In the genomic region with DNA sequence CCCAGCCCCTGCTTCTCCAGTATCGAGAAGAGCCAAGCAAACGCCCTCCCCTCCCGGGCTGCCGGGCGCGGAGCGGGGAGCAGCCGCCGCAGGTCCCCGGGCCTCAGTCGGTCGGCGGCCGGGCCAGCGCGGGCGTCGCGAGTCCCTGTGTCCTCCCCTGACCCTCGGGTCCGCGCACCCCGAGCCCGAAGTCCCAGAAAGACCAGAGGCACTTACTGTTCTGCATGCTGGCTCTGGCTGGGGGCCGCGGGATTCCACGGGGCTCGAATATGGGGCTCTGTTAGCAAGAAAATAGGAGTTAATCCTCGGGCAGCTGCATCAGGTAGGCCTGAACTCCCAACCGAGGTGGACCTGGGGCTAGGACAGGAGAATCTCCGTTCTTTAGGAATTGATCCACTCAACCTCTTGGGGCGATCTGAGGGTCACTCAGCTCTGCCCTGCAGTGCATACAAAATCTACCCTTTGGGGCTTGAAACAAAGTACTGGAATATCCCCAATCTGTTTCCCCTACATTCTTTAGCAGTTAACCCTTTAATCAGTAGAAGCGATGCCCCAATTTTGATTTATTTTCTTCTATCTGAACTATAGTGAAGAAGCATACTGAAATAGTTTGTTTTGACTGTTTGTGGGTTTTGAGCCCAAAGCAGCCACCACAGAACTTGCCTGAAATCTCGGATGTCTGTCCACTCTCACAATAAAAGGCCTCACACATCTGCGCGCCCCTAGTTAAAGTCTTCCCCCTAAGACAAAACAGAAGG, we compare ENCODE assay signal across 21 cellular contexts. TPM values are rescaled to one million over a fixed set of nuclear protein-coding genes. Genes with fewer than 3 reads are reported as not detected.
DNase-seq lines count a peak whose midpoint lies in the region; ATAC-seq and TF ChIP-seq lines count a peak whose summit lies in the region.
"Had no signal": no experiment of that assay in that cellular context is flagged by ENCODE, and none has a peak within 500 bp of the region (broad histone marks: within the 10 kb centered on the region; RNA-seq: fewer than 3 reads in every experiment).

No MANE protein-coding gene starts in this region.

- H3K27ac Mint-ChIP-seq in H9: no peak overlapping the region
- H3K27ac Mint-ChIP-seq in memory B cell: peak overlapping the region; percentile 72
- H3K27ac Mint-ChIP-seq: dendritic cell treated with granulocyte-macrophage colony-stimulating factor and Interleukin-4, amounts not matched to agents 40 ng/mL and 50 ng/mL, for 4 days had no signal

- TF ChIP-seq POLR2A in testis (IDR thresholded peaks at IDR 0.05): no peak

- H3K27ac ChIP-seq in H9 (ENCODE audit: insufficient read length, low read depth, low read length) (no peak overlapping the region), dorsolateral prefrontal cortex (peak overlapping the region in 48 of 59 donors; percentile 2 to 93 (median 62)), testis (no peak overlapping the region)
- H3K27ac ChIP-seq: ascending aorta, esophagus squamous epithelium, sigmoid colon, SJCRH30 had no signal

- peaks cover 89% of the 10 kb centered on the region for H3K27me3 ChIP-seq in H9 (ENCODE audit: insufficient read depth, low read length)
- peaks cover 8 to 100% (median 96%) of the 10 kb centered on the region in 45 donors for H3K27me3 ChIP-seq in dorsolateral prefrontal cortex
- H3K27me3 ChIP-seq in testis: peaks cover 2% of the 10 kb centered on the region
- H3K27me3 ChIP-seq: SJCRH30 had no signal

- peaks cover 30% of the 10 kb centered on the region for H3K23me2 ChIP-seq in H9 (ENCODE audit: insufficient read length, low read depth, low read length, poor library complexity, severe bottlenecking)

- no peak for ATAC-seq in memory B cell (ENCODE audit: low read depth)
- no peak for ATAC-seq in GM19035 (IDR thresholded peaks at IDR 0.05; ENCODE audit: unreplicated experiment)
- ATAC-seq: K562 had no signal

- no peak overlapping the region for H3K56ac ChIP-seq in H9 (ENCODE audit: insufficient read length, low read depth, low read length)

- H3K9me3 ChIP-seq in H9 (ENCODE audit: control insufficient read depth, low read depth, low read length) (no peaks in the 10 kb centered on the region), testis (no peaks in the 10 kb centered on the region)
- H3K9me3 ChIP-seq: ascending aorta, esophagus squamous epithelium, SJCRH30 had no signal

- H3K79me2 ChIP-seq in H9 (ENCODE audit: insufficient read depth, low read length): no peaks in the 10 kb centered on the region

- no peak overlapping the region for H3K23ac ChIP-seq in H9 (ENCODE audit: insufficient read length, low read depth, low read length)

- no peak overlapping the region for H4K8ac ChIP-seq in H9 (replicated peaks; ENCODE audit: insufficient read length, low read depth, low read length)

- H3K36me3 Mint-ChIP-seq in H9 (ENCODE audit: insufficient read depth in 1 of 3, low read depth in 3 of 3) (no peaks in the 10 kb centered on the region), memory B cell (peaks cover 13% of the 10 kb centered on the region)

- no peak overlapping the region for H2BK12ac ChIP-seq in H9 (ENCODE audit: insufficient read length, low read depth, low read length)

- no peak overlapping the region for H4K91ac ChIP-seq in H9 (ENCODE audit: insufficient read length, low read depth, low read length)

- no peaks in the 10 kb centered on the region for H3K36me3 ChIP-seq in testis (ENCODE audit: low read depth, missing control alignments)
- H3K36me3 ChIP-seq: ascending aorta, esophagus squamous epithelium, sigmoid colon, SJCRH30 had no signal

- TF ChIP-seq CTCF in H9 (conservative IDR thresholded peaks at IDR 0.05) (no peak), dorsolateral prefrontal cortex (IDR thresholded peaks at IDR 0.05 in 54 of 56, conservative IDR thresholded peaks at IDR 0.05 in 2 of 56; ENCODE audit: low read depth in 1 of 56, partially characterized antibody in 56 of 56) (no peak), testis (IDR thresholded peaks at IDR 0.05) (no peak)

- no peak overlapping the region for H2BK15ac ChIP-seq in H9 (ENCODE audit: low read depth, low read length)

- H3K9ac ChIP-seq in H9 (ENCODE audit: extremely low read depth, insufficient read length, low read length): no peak overlapping the region

- H2BK120ac ChIP-seq in H9 (ENCODE audit: low read depth, low read length, poor library complexity, severe bottlenecking): no peak overlapping the region

- peaks cover 3% of the 10 kb centered on the region in 2 experiments; a peak in 4 of 5 replicates for H3K9me3 Mint-ChIP-seq in H9
- peaks cover 13% of the 10 kb centered on the region for H3K9me3 Mint-ChIP-seq in memory B cell

- H2AFZ ChIP-seq in H9 (ENCODE audit: low read length): no peak overlapping the region

- H4K5ac ChIP-seq in H9 (ENCODE audit: insufficient read length, low read depth, low read length): no peak overlapping the region

- H3K4me2 ChIP-seq in H9 (ENCODE audit: insufficient read depth, insufficient read length, low read length): peak overlapping the region; percentile 55

- no peak overlapping the region for H2BK20ac ChIP-seq in H9 (ENCODE audit: low read depth, low read length, poor library complexity, severe bottlenecking)

- WGBS in H9 (ENCODE audit: extremely low coverage, insufficient read length, low lambda C conversion rate): no CpG with 5 or more reads among the region's 36 CpGs
- 7 to 42% methylated on average over 6 to 34 of the region's 36 CpGs for WGBS in testis, 2 donors

- H3K4me1 ChIP-seq in H9 (ENCODE audit: insufficient read depth, low read length) (no peaks in the 10 kb centered on the region), testis (peaks cover 23% of the 10 kb centered on the region)

- H3K27me3 Mint-ChIP-seq in H9 (ENCODE audit: low read depth): peaks cover 100% of the 10 kb centered on the region
- H3K27me3 Mint-ChIP-seq in memory B cell: peaks cover 56% of the 10 kb centered on the region

- H3K4me3 ChIP-seq in dorsolateral prefrontal cortex (peak overlapping the region in 53 of 59 donors; percentile 1 to 77 (median 56)), testis (no peak overlapping the region)
- H3K4me3 ChIP-seq: ascending aorta, esophagus squamous epithelium, K562, sigmoid colon, SJCRH30 had no signal

- DNase-seq in AG08396 (ENCODE audit: low spot score) (peak; percentile 19), H9 (peak; percentile 39), dorsolateral prefrontal cortex (peak in 1 of 10 donors; percentile 40), memory B cell (ENCODE audit: low spot score in 2 of 2) (peak in 1 of 2 donors; percentile 9), T1000 (lab: John Stamatoyannopoulos, UW) (no peak), NCI-H69 (lab: John Stamatoyannopoulos, UW) (no peak), testis (no peak)
- DNase-seq: activated gamma-delta T cell treated with Interleukin-2 at 50 U/mL for 16 hours; CD4-positive, alpha-beta memory T cell; DMS79 treated with DMSO at 0.1 percent for 48 hours; esophagus squamous epithelium; NCI-H1930; NCI-H510A treated with DMSO at 0.1 percent for 48 hours; sigmoid colon; SJCRH30; stimulated activated CD4-positive, alpha-beta T cell treated with anti-CD3 and anti-CD28 coated beads, Interleukin-2, amount 100 ng/mL, for 48 hours had no signal

- intact Hi-C loops in dorsolateral prefrontal cortex (cut with DNase I) (no loop called here), testis (cut with DNase I; ENCODE audit: low total_unique reads) (no loop called here)

- no peak overlapping the region for H3K4ac ChIP-seq in H9 (ENCODE audit: low read depth, low read length)

- no peak overlapping the region for H3T11ph ChIP-seq in H9 (ENCODE audit: low read length)

- peaks cover 41 to 70% of the 10 kb centered on the region in 2 experiments for H3K4me1 Mint-ChIP-seq in H9
- peaks cover 24% of the 10 kb centered on the region for H3K4me1 Mint-ChIP-seq in memory B cell

- H3K4me3 Mint-ChIP-seq in H9 (peak overlapping the region in 1 of 2 experiments; percentile 72; a peak in 3 of 5 replicates), memory B cell (no peak overlapping the region)
- H3K4me3 Mint-ChIP-seq: dendritic cell treated with granulocyte-macrophage colony-stimulating factor and Interleukin-4, amounts not matched to agents 40 ng/mL and 50 ng/mL, for 4 days had no signal

- H2AK5ac ChIP-seq in H9 (ENCODE audit: insufficient read length, low read length): no peak overlapping the region

- no peaks in the 10 kb centered on the region for H3K79me1 ChIP-seq in H9 (ENCODE audit: insufficient read depth, low read depth, low read length, poor library complexity, severe bottlenecking)

- no peaks in the 10 kb centered on the region for H4K20me1 ChIP-seq in H9 (ENCODE audit: control insufficient read depth, insufficient read depth, insufficient read length)

- no peak overlapping the region for H3K18ac ChIP-seq in H9 (ENCODE audit: insufficient read length, low read depth, low read length)

- H3K14ac ChIP-seq in H9 (ENCODE audit: insufficient read depth, low read length): no peak overlapping the region

- H2BK5ac ChIP-seq in H9 (ENCODE audit: insufficient read length, low read length): no peak overlapping the region

RNA-seq across cellular contexts. Expression of a gene that starts 4.8 kb away (rescaled TPM):
- total RNA-seq in H9 (2021) (0.11 TPM in 1 of 2 replicates, not detected in the other), dorsolateral prefrontal cortex (100 to 1,000 TPM in 1 of 120 experiments, 10 to 100 TPM in 119; 12.4 to 107 (median 33.7) TPM), testis (1 to 10 TPM; 4.1 to 8.3 TPM)
- polyA plus RNA-seq in testis (ENCODE audit: insufficient read depth, low read depth, low replicate concordance): 3.1 TPM
- total RNA-seq: ascending aorta; CD4-positive, alpha-beta memory T cell; glomerular endothelial cell; sigmoid colon had no signal

Comparison
In these comparisons a context has a peak if more than half of its experiments do, and no peak if none do; other contexts are left out.
1. DNase-seq: peak in AG08396 (single experiment) and H9 (single experiment); none in T1000 (single experiment), NCI-H69 (single experiment) and testis (single experiment).
2. H3K27ac ChIP-seq: peak in dorsolateral prefrontal cortex (48 of 59); none in H9 (single experiment) and testis (0 of 2).
3. H3K4me3 ChIP-seq: peak in dorsolateral prefrontal cortex (53 of 59); none in testis (0 of 2).